8 cellular contexts compared by ENCODE assay signal in the genomic region with DNA sequence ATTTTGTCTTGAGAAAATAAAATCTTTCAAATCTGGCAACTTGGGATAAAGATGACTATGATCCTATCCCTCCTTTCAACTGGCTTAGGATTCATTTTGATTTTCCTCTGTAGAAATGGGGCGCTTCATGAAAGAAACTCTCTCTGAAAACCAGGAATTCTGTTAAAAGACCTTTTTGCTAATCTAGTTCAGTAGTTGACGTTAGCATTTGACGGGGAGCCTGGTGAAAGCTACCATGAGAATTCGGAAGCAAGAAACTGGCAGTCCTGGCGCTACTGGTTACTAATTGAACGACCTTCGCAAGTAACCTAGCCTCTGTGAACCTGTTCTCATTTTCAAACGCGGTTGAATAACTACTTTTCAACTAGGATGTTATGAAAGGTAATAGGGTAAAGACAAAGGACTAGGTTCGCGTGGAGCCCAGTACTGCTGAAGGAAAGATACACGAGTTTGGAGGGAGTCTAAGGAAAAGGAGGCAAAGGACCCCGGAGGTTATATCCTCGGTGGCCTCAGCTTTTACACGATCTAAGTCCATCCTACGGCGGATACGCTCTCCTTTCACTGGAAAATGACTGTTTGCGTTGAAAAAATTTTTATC. TPM values are rescaled to one million over a fixed set of nuclear protein-coding genes. Genes with fewer than 3 reads are reported as not detected.
DNase-seq lines count a peak whose midpoint lies in the region; ATAC-seq, FAIRE-seq and TF ChIP-seq lines count a peak whose summit lies in the region.

No MANE protein-coding gene starts in this region.

- peaks cover 27% of the 10 kb centered on the region for H3K36me3 Mint-ChIP-seq in activated T-cell treated with anti-CD3 and anti-CD28 coated beads, Interleukin-2, amount 50 U/mL, for 24 hours (ENCODE audit: low read depth)
- H3K36me3 Mint-ChIP-seq in T-helper 17 cell (ENCODE audit: low read depth) (peaks cover 8% of the 10 kb centered on the region), progenitor cell of endocrine pancreas (ENCODE audit: insufficient read depth) (no peaks in the 10 kb centered on the region)

- H3K4me3 Mint-ChIP-seq in activated T-cell treated with anti-CD3 and anti-CD28 coated beads, Interleukin-2, amount 50 U/mL, for 24 hours, result peak overlapping the region; percentile 97
- peak overlapping the region; percentile 95 for H3K4me3 Mint-ChIP-seq in T-helper 17 cell
- H3K4me3 Mint-ChIP-seq in progenitor cell of endocrine pancreas (ENCODE audit: low read depth), result peak overlapping the region; percentile 97

- TF ChIP-seq CTCF in foreskin fibroblast (IDR thresholded peaks at IDR 0.05; ENCODE audit: low read depth, low read length) (no peak), progenitor cell of endocrine pancreas (IDR thresholded peaks at IDR 0.05; ENCODE audit: unreplicated experiment) (no peak)

- no peak for FAIRE-seq in H54 (lab: Jason Lieb, UNC)

- H3K9me3 ChIP-seq in T-helper 17 cell (ENCODE audit: control insufficient read depth, low read length, poor library complexity, severe bottlenecking), result no peaks in the 10 kb centered on the region

- H3K27ac Mint-ChIP-seq in activated T-cell treated with anti-CD3 and anti-CD28 coated beads, Interleukin-2, amount 50 U/mL, for 24 hours, result peak overlapping the region; percentile 98
- peak overlapping the region; percentile 94 for H3K27ac Mint-ChIP-seq in T-helper 17 cell
- peak overlapping the region; percentile 100 for H3K27ac Mint-ChIP-seq in progenitor cell of endocrine pancreas

- H3K9me3 Mint-ChIP-seq in activated T-cell treated with anti-CD3 and anti-CD28 coated beads, Interleukin-2, amount 50 U/mL, for 24 hours, result no peaks in the 10 kb centered on the region
- H3K9me3 Mint-ChIP-seq in progenitor cell of endocrine pancreas (ENCODE audit: low read depth), result no peaks in the 10 kb centered on the region

- H3K27me3 Mint-ChIP-seq in activated T-cell treated with anti-CD3 and anti-CD28 coated beads, Interleukin-2, amount 50 U/mL, for 24 hours, result peaks cover 3% of the 10 kb centered on the region
- peaks cover 19% of the 10 kb centered on the region for H3K27me3 Mint-ChIP-seq in T-helper 17 cell
- H3K27me3 Mint-ChIP-seq in progenitor cell of endocrine pancreas, result peaks cover 2% of the 10 kb centered on the region

- H3K4me1 Mint-ChIP-seq in activated T-cell treated with anti-CD3 and anti-CD28 coated beads, Interleukin-2, amount 50 U/mL, for 24 hours (ENCODE audit: low read depth), result peaks cover 19% of the 10 kb centered on the region
- peaks cover 14% of the 10 kb centered on the region for H3K4me1 Mint-ChIP-seq in T-helper 17 cell
- H3K4me1 Mint-ChIP-seq in progenitor cell of endocrine pancreas (ENCODE audit: low read depth), result peaks cover 15% of the 10 kb centered on the region

- TF ChIP-seq POLR2A in H54 (IDR thresholded peaks at IDR 0.05; ENCODE audit: low read depth, low read length), result no peak

- ATAC-seq in HG03103 (IDR thresholded peaks at IDR 0.05; ENCODE audit: low read depth, unreplicated experiment) (peak; percentile 1), T-helper 17 cell (peak; percentile 3)

- no peak for DNase-seq in activated T-cell treated with anti-CD3 and anti-CD28 coated beads, Interleukin-2, amount 50 U/mL, for 24 hours
- DNase-seq in activated T-cell treated with anti-CD3 and anti-CD28 coated beads for 4 hours (no peak), T-helper 17 cell (no peak), foreskin fibroblast (peak in 1 of 2 donors; percentile 40), progenitor cell of endocrine pancreas (ENCODE audit: low spot score, unreplicated experiment) (no peak), NCI-H1436 (lab: John Stamatoyannopoulos, UW) (no peak), H54 (ENCODE audit: insufficient read length, low spot score) (no peak)

- peak overlapping the region; percentile 61 to 67 for H3K4me3 ChIP-seq in foreskin fibroblast (ENCODE audit: low read depth in 1 of 2, low read length in 2 of 2)

RNA-seq across cellular contexts. Expression of gene STK11IP, which starts 0.6 kb away (rescaled TPM):
- total RNA-seq in T-helper 17 cell (10 to 100 TPM; 35.8 to 40.6 TPM), progenitor cell of endocrine pancreas (39.7 and 41.4 TPM in 2 replicates)

RNA-seq across cellular contexts. Expression of gene INHA, which starts 24.9 kb away (rescaled TPM):
- not detected for total RNA-seq in T-helper 17 cell
- 1.5 and 1.7 TPM in 2 replicates for total RNA-seq in progenitor cell of endocrine pancreas

RNA-seq across cellular contexts. Expression of gene OBSL1, which starts 25.7 kb away (rescaled TPM):
- total RNA-seq in T-helper 17 cell, result 1 to 10 TPM in 1 of 2 donors, under 1 TPM in 1; 0.67 to 1.1 TPM
- total RNA-seq in progenitor cell of endocrine pancreas, result 197 and 198 TPM in 2 replicates

RNA-seq across cellular contexts. Expression of gene SLC4A3, which starts 30.4 kb away (rescaled TPM):
- total RNA-seq in T-helper 17 cell, result under 1 TPM in 1 of 2 donors, not detected in 1; 0.08 TPM
- 17.0 and 19.7 TPM in 2 replicates for total RNA-seq in progenitor cell of endocrine pancreas

RNA-seq across cellular contexts. Expression of gene TMEM198, which starts 53.2 kb away (rescaled TPM):
- total RNA-seq in T-helper 17 cell (under 1 TPM; 0.42 to 0.77 TPM), progenitor cell of endocrine pancreas (8.2 and 9.7 TPM in 2 replicates)

Comparison
In these comparisons a context has a peak if more than half of its experiments do, and no peak if none do; other contexts are left out.
1. RNA of gene OBSL1, which starts 25.7 kb away (total RNA-seq): 197 to 198 TPM in progenitor cell of endocrine pancreas; 0.67 to 1.1 TPM in T-helper 17 cell; every median in the first group is over 10 times any median in the second.
2. Peak in every context shown above with its lines, with median percentiles within 50 percentile points of each other: H3K27ac Mint-ChIP-seq and H3K4me3 Mint-ChIP-seq.